29 cellular contexts compared by ENCODE assay signal in the genomic region with DNA sequence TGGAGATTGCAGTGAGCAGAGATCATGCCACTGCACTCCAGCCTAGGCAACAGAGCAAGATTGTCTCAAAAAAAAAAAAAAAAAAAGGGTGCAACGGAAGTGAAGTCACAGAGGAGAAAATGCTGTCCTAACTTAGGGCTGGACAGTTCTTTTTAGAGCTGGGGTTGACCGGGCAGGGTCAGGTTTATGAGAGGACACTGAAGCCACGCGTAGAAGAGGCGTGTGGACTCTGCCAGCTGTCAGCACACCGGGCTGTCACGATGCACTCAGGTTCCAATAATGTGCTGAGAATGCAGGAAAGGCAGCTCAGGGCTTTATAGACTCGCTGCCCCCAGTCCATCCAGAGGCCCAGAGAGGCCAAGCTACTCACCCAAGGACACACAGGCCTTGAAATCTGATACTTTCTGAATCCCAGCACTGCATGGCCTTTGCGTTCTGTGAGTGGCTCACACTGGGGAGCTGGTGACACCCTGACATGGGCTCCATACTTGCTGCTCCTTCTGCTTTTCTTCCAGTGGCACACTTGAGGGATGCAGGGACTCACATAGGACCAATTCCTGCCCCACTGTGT. TPM values are rescaled to one million over a fixed set of nuclear protein-coding genes. Genes with fewer than 3 reads are reported as not detected.
"Had no signal": no experiment of that assay in that cellular context is flagged by ENCODE, and none has a peak within 500 bp of the region (broad histone marks: within the 10 kb centered on the region; RNA-seq: fewer than 3 reads in every experiment).

No MANE protein-coding gene starts in this region.

- H3K27me3 ChIP-seq: left lung, ovary, tibial nerve had no signal

- ATAC-seq: activated T-cell treated with anti-CD3 and anti-CD28 coated beads, Interleukin-2, amount 50 U/mL, for 4 hours; activated T-helper 17 cell treated with anti-CD3 and anti-CD28 coated beads, Interleukin-2, amount 50 U/mL, for 72 hours; esophagus mucosa; left lung; T-helper 17 cell had no signal

- H3K9me3 Mint-ChIP-seq: activated CD4-positive, alpha-beta memory T cell treated with anti-CD3 and anti-CD28 coated beads for 36 hours; activated CD4-positive, alpha-beta T cell treated with anti-CD3 and anti-CD28 coated beads, Interleukin-2, amount 10 ng/mL, durations not matched to agents 24 days and 14 days; activated T-cell treated with anti-CD3 and anti-CD28 coated beads, Interleukin-2, amount 50 U/mL, for 4 hours; activated T-helper 17 cell treated with anti-CD3 and anti-CD28 coated beads, Interleukin-2, amount 50 U/mL, for 72 hours; endodermal cell; naive B cell had no signal

- H3K36me3 Mint-ChIP-seq: activated CD4-positive, alpha-beta memory T cell treated with anti-CD3 and anti-CD28 coated beads for 36 hours; naive B cell had no signal

- H3K36me3 ChIP-seq: heart right ventricle, left lung, ovary, prostate gland, tibial nerve had no signal

- H3K4me1 ChIP-seq: prostate gland, tibial nerve had no signal

- H3K4me1 Mint-ChIP-seq: activated CD4-positive, alpha-beta T cell treated with anti-CD3 and anti-CD28 coated beads, Interleukin-2, amount 10 ng/mL, durations not matched to agents 24 days and 14 days; activated T-helper 17 cell treated with anti-CD3 and anti-CD28 coated beads, Interleukin-2, amount 50 U/mL, for 72 hours; endodermal cell had no signal

- DNase-seq: activated CD4-positive, alpha-beta memory T cell treated with anti-CD3 and anti-CD28 coated beads for 36 hours; activated CD4-positive, alpha-beta T cell treated with anti-CD3 and anti-CD28 coated beads, Interleukin-2, amount 10 ng/mL, durations not matched to agents 24 days and 14 days; activated CD4-positive, CD25-positive, alpha-beta regulatory T cell treated with anti-CD3 and anti-CD28 coated beads, Interleukin-2, amount 50 U/mL, for 72 hours; activated CD8-positive, alpha-beta memory T cell treated with anti-CD3 and anti-CD28 coated beads, Interleukin-2, amount 50 U/mL, for 48 hours; activated gamma-delta T cell treated with Interleukin-2 at 50 U/mL for 16 hours; activated naive CD4-positive, alpha-beta T cell treated with anti-CD3 and anti-CD28 coated beads, Interleukin-2, amount 50 U/mL, for 16 hours; activated T-cell treated with anti-CD3 and anti-CD28 coated beads, Interleukin-2, amount 50 U/mL, for 4 hours; amniotic stem cell; caudate nucleus; endodermal cell; foreskin fibroblast; heart right ventricle; left lung; mesendoderm; naive B cell; ovary; retina; stimulated activated naive CD4-positive, alpha-beta T cell treated with Interleukin-2 at 50 U/mL for 16 hours; T-helper 17 cell; T1000 had no signal

- H3K9me3 ChIP-seq: heart right ventricle, left lung, ovary, prostate gland, tibial nerve had no signal

- H3K27ac ChIP-seq: heart right ventricle, left lung, ovary, prostate gland, tibial nerve had no signal

- H3K27ac Mint-ChIP-seq: activated CD4-positive, alpha-beta memory T cell treated with anti-CD3 and anti-CD28 coated beads for 36 hours; activated CD4-positive, alpha-beta T cell treated with anti-CD3 and anti-CD28 coated beads, Interleukin-2, amount 10 ng/mL, durations not matched to agents 24 days and 14 days; activated T-helper 17 cell treated with anti-CD3 and anti-CD28 coated beads, Interleukin-2, amount 50 U/mL, for 72 hours; endodermal cell had no signal

- H3K4me3 ChIP-seq: heart right ventricle, left lung, lung, ovary, prostate gland, tibial nerve had no signal

- H3K4me3 Mint-ChIP-seq: activated CD4-positive, alpha-beta memory T cell treated with anti-CD3 and anti-CD28 coated beads for 36 hours; activated CD4-positive, alpha-beta T cell treated with anti-CD3 and anti-CD28 coated beads, Interleukin-2, amount 10 ng/mL, durations not matched to agents 24 days and 14 days; activated T-cell treated with anti-CD3 and anti-CD28 coated beads, Interleukin-2, amount 50 U/mL, for 4 hours; activated T-helper 17 cell treated with anti-CD3 and anti-CD28 coated beads, Interleukin-2, amount 50 U/mL, for 72 hours; endodermal cell; naive B cell; T-helper 17 cell had no signal

RNA-seq across cellular contexts. Expression of a gene that starts 45.3 kb away (rescaled TPM):
- total RNA-seq: activated CD4-positive, alpha-beta memory T cell treated with anti-CD3 and anti-CD28 coated beads for 36 hours; activated CD4-positive, alpha-beta T cell treated with anti-CD3 and anti-CD28 coated beads, Interleukin-2, amount 10 ng/mL, durations not matched to agents 24 days and 14 days; activated T-cell treated with anti-CD3 and anti-CD28 coated beads, Interleukin-2, amount 50 U/mL, for 4 hours; activated T-helper 17 cell treated with anti-CD3 and anti-CD28 coated beads, Interleukin-2, amount 50 U/mL, for 72 hours; astrocyte; esophagus mucosa; heart right ventricle; T-helper 17 cell; temporal lobe; tibial nerve; urinary bladder had no signal
- polyA plus RNA-seq: neural cell had no signal
